In the genomic region with DNA sequence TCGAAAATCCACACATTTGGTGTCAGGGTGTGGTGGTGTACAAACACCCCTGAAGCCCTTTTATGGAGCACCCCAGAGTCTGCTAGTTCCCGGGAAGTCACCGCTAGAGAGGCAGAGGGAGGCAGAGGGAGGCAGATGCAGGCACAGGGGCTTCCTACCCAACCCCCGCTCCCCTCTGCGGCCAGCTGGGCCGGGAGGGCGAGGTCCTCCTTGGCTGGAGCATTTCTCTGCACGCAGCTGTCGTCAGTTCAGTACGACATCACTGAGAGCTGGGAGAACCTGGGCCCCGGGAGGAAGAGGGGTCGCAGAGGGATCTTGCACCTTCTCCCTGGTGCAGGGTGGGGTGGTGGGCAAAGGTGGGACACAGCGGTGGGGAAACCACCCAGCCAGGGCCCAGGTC, we compare ENCODE assay signal across 18 cellular contexts.
"Had no signal": no experiment of that assay in that cellular context is flagged by ENCODE, and none has a peak within 500 bp of the region (broad histone marks: within the 10 kb centered on the region; RNA-seq: fewer than 3 reads in every experiment).

No MANE protein-coding gene starts in this region.

- H3K4me1 ChIP-seq: pancreas, right lobe of liver had no signal

- DNase-seq: activated B cell treated with CpG ODN at 0.5 μM for 24 hours; activated CD4-positive, alpha-beta T cell treated with anti-CD3 and anti-CD28 coated beads for 48 hours; activated CD8-positive, alpha-beta memory T cell treated with anti-CD3 and anti-CD28 coated beads, Interleukin-2, amount 50 U/mL, for 4 hours; activated naive CD4-positive, alpha-beta T cell treated with anti-CD3 and anti-CD28 coated beads, Interleukin-2, amount 10 ng/mL, durations not matched to agents 7 days and 5 days; activated T-cell treated with anti-CD3 and anti-CD28 coated beads, Interleukin-2, amount 50 U/mL, for 4 hours; aorta; effector memory CD4-positive, alpha-beta T cell; left lung; midbrain; naive B cell; right lobe of liver; stimulated activated naive B cell treated with anti-CD40 and anti-IgM and Interleukin-4, amounts not matched to agents 10 μg/mL and 1 μg/mL and 100 μg/mL, for 72 hours; T-cell had no signal

- H3K4me3 ChIP-seq: esophagus muscularis mucosa, left lung, pancreas, right lobe of liver, thoracic aorta had no signal

- H3K27ac Mint-ChIP-seq: activated B cell treated with CpG ODN at 0.5 μM for 24 hours; activated naive CD4-positive, alpha-beta T cell treated with anti-CD3 and anti-CD28 coated beads, Interleukin-2, amount 10 ng/mL, durations not matched to agents 7 days and 5 days; dendritic cell treated with granulocyte-macrophage colony-stimulating factor and Interleukin-4, amounts not matched to agents 40 ng/mL and 50 ng/mL, for 4 days; naive B cell; stimulated activated naive B cell treated with anti-CD40 and anti-IgM and Interleukin-4, amounts not matched to agents 10 μg/mL and 1 μg/mL and 100 μg/mL, for 72 hours; T-cell had no signal

- H3K27me3 ChIP-seq: pancreas, right lobe of liver had no signal

- H3K36me3 ChIP-seq: esophagus muscularis mucosa, left lung, pancreas, right lobe of liver, thoracic aorta had no signal

- H3K9me3 Mint-ChIP-seq: activated B cell treated with CpG ODN at 0.5 μM for 24 hours; activated naive CD4-positive, alpha-beta T cell treated with anti-CD3 and anti-CD28 coated beads, Interleukin-2, amount 10 ng/mL, durations not matched to agents 7 days and 5 days; activated T-cell treated with anti-CD3 and anti-CD28 coated beads, Interleukin-2, amount 50 U/mL, for 4 hours; dendritic cell treated with granulocyte-macrophage colony-stimulating factor and Interleukin-4, amounts not matched to agents 40 ng/mL and 50 ng/mL, for 4 days; naive B cell; stimulated activated naive B cell treated with anti-CD40 and anti-IgM and Interleukin-4, amounts not matched to agents 10 μg/mL and 1 μg/mL and 100 μg/mL, for 72 hours; T-cell had no signal

- H3K9me3 ChIP-seq: esophagus muscularis mucosa, left lung, pancreas, right lobe of liver, thoracic aorta had no signal

- H3K27ac ChIP-seq: esophagus muscularis mucosa, left lung, pancreas, right lobe of liver, thoracic aorta had no signal

- ATAC-seq: activated T-cell treated with anti-CD3 and anti-CD28 coated beads, Interleukin-2, amount 50 U/mL, for 4 hours; left lung; pancreas; right lobe of liver; SK-N-SH treated with all-trans-retinoic acid at 6 μM for 48 hours; stimulated activated naive B cell treated with anti-CD40 and anti-IgM and Interleukin-4, amounts not matched to agents 10 μg/mL and 1 μg/mL and 100 μg/mL, for 72 hours; T-cell had no signal

- H3K36me3 Mint-ChIP-seq: activated naive CD4-positive, alpha-beta T cell treated with anti-CD3 and anti-CD28 coated beads, Interleukin-2, amount 10 ng/mL, durations not matched to agents 7 days and 5 days; naive B cell; stimulated activated naive B cell treated with anti-CD40 and anti-IgM and Interleukin-4, amounts not matched to agents 10 μg/mL and 1 μg/mL and 100 μg/mL, for 72 hours; T-cell had no signal
